24 cellular contexts compared by ENCODE assay signal in genomic region chr18:5155180-5155906, GRCh38. TPM values are rescaled to one million over a fixed set of nuclear protein-coding genes. Genes with fewer than 3 reads are reported as not detected.
DNase-seq lines count a peak whose midpoint lies in the region; ATAC-seq, FAIRE-seq and TF ChIP-seq lines count a peak whose summit lies in the region.
"Had no signal": no experiment of that assay in that cellular context is flagged by ENCODE, and none has a peak within 500 bp of the region (broad histone marks: within the 10 kb centered on the region; RNA-seq: fewer than 3 reads in every experiment).

No MANE protein-coding gene starts in this region.

- POLR2A ChIA-PET in activated CD8-positive, alpha-beta T cell treated with anti-CD3 and anti-CD28 coated beads for 36 hours (lab: Charles Lee), result no interaction called here

- H3K27me3 ChIP-seq in right atrium auricular region, result no peaks in the 10 kb centered on the region

- intact Hi-C loops in Right ventricle myocardium superior (cut with DNase I), result no loop called here
- intact Hi-C loops in left ventricle myocardium superior (cut with micrococcal nuclease), result no loop called here
- intact Hi-C loops in activated CD8-positive, alpha-beta T cell treated with anti-CD3 and anti-CD28 coated beads for 36 hours (cut with micrococcal nuclease), result loop anchor here (5.0 kb wide), 1 partner anchor 82 kb away; no protein-coding TSS in a partner anchor

- ATAC-seq in Right ventricle myocardium superior (ENCODE audit: poor library complexity) (peak; percentile 18), left ventricle myocardium superior (peak; percentile 24)
- no peak for ATAC-seq in activated CD8-positive, alpha-beta T cell treated with anti-CD3 and anti-CD28 coated beads for 36 hours
- ATAC-seq: A549, PC-3 had no signal

- no peaks in the 10 kb centered on the region for H3K9me3 Mint-ChIP-seq in progenitor cell of endocrine pancreas (ENCODE audit: low read depth)
- H3K9me3 Mint-ChIP-seq in activated CD8-positive, alpha-beta T cell treated with anti-CD3 and anti-CD28 coated beads for 36 hours, result no peaks in the 10 kb centered on the region
- H3K9me3 Mint-ChIP-seq: CD4-positive, alpha-beta memory T cell had no signal

- H3K4me3 ChIP-seq in right atrium auricular region, result no peak overlapping the region
- H3K4me3 ChIP-seq: A549, SJSA1 had no signal

- H3K36me3 Mint-ChIP-seq in progenitor cell of endocrine pancreas (ENCODE audit: insufficient read depth), result no peaks in the 10 kb centered on the region
- no peaks in the 10 kb centered on the region for H3K36me3 Mint-ChIP-seq in activated CD8-positive, alpha-beta T cell treated with anti-CD3 and anti-CD28 coated beads for 36 hours (ENCODE audit: low read depth)
- H3K36me3 Mint-ChIP-seq: CD4-positive, alpha-beta memory T cell had no signal

- no peak overlapping the region for H3K27ac ChIP-seq in right atrium auricular region
- H3K27ac ChIP-seq: A549, SJSA1 had no signal

- no peaks in the 10 kb centered on the region for H3K4me1 ChIP-seq in right atrium auricular region
- H3K4me1 ChIP-seq: A549, SJSA1 had no signal

- TF ChIP-seq CTCF in right atrium auricular region (IDR thresholded peaks at IDR 0.05), result no peak
- no peak for TF ChIP-seq CTCF in progenitor cell of endocrine pancreas (IDR thresholded peaks at IDR 0.05; ENCODE audit: unreplicated experiment)
- TF ChIP-seq CTCF in activated CD8-positive, alpha-beta T cell treated with anti-CD3 and anti-CD28 coated beads for 36 hours (IDR thresholded peaks at IDR 0.05), result no peak

- H3K9me3 ChIP-seq in right atrium auricular region, result no peaks in the 10 kb centered on the region
- H3K9me3 ChIP-seq: A549, SJSA1 had no signal

- H3K27me3 Mint-ChIP-seq in progenitor cell of endocrine pancreas, result no peaks in the 10 kb centered on the region
- peaks cover 1% of the 10 kb centered on the region for H3K27me3 Mint-ChIP-seq in activated CD8-positive, alpha-beta T cell treated with anti-CD3 and anti-CD28 coated beads for 36 hours

- H3K27ac Mint-ChIP-seq in progenitor cell of endocrine pancreas, result no peak overlapping the region
- H3K27ac Mint-ChIP-seq in activated CD8-positive, alpha-beta T cell treated with anti-CD3 and anti-CD28 coated beads for 36 hours, result no peak overlapping the region
- H3K27ac Mint-ChIP-seq: CD4-positive, alpha-beta memory T cell had no signal

- peak; percentile 20 for FAIRE-seq in urothelium cell line (lab: Jason Lieb, UNC)
- FAIRE-seq: A549 had no signal

- DNase-seq in Right ventricle myocardium superior (no peak), right atrium auricular region (ENCODE audit: low spot score) (no peak), HT1080 (ENCODE audit: low read depth) (peak; percentile 30), left ventricle myocardium superior (no peak), urothelium cell line (ENCODE audit: low spot score) (peak; percentile 42), A172 (ENCODE audit: low spot score) (no peak), progenitor cell of endocrine pancreas (ENCODE audit: low spot score, unreplicated experiment) (no peak)
- no peak for DNase-seq in activated CD8-positive, alpha-beta T cell treated with anti-CD3 and anti-CD28 coated beads for 36 hours
- DNase-seq: Calu3; CD4-positive, alpha-beta memory T cell; DMS79; HCEC 1CT; MM.1S; NCI-H1092; NCI-H1694; NCI-H2081 treated with DMSO at 0.1 percent for 48 hours; NCI-H446 treated with DMSO at 0.1 percent for 48 hours; PC-3; SW 1271 had no signal

- no peak overlapping the region for H3K4me3 Mint-ChIP-seq in progenitor cell of endocrine pancreas (ENCODE audit: low read depth)
- H3K4me3 Mint-ChIP-seq in activated CD8-positive, alpha-beta T cell treated with anti-CD3 and anti-CD28 coated beads for 36 hours, result no peak overlapping the region
- H3K4me3 Mint-ChIP-seq: CD4-positive, alpha-beta memory T cell had no signal

- no peaks in the 10 kb centered on the region for H3K36me3 ChIP-seq in right atrium auricular region
- H3K36me3 ChIP-seq: SJSA1 had no signal

- H3K4me1 Mint-ChIP-seq in progenitor cell of endocrine pancreas (ENCODE audit: low read depth), result no peaks in the 10 kb centered on the region
- peaks cover 26% of the 10 kb centered on the region for H3K4me1 Mint-ChIP-seq in activated CD8-positive, alpha-beta T cell treated with anti-CD3 and anti-CD28 coated beads for 36 hours (ENCODE audit: low read depth)

- CTCF ChIA-PET in activated CD8-positive, alpha-beta T cell treated with anti-CD3 and anti-CD28 coated beads for 36 hours (lab: Charles Lee), result no interaction called here

RNA-seq across cellular contexts. Expression of gene AKAIN1, which starts 41.7 kb away (rescaled TPM):
- total RNA-seq in Right ventricle myocardium superior (not detected), right atrium auricular region (not detected), left ventricle myocardium superior (not detected), progenitor cell of endocrine pancreas (not detected in 2 replicates)
- total RNA-seq in HT1080 (2014; rRNA removed; shearing (Covaris generic)), result not detected in 2 replicates
- not detected in 2 replicates for polyA plus RNA-seq in HT1080 (2015; cell fraction: cytosol; rRNA removed)
- polyA plus RNA-seq in HT1080 (2015; cell fraction: nucleus; rRNA removed), result not detected in 2 replicates
- total RNA-seq in A172 (2014; rRNA removed; shearing (Covaris generic)), result not detected in 2 replicates
- not detected for total RNA-seq in activated CD8-positive, alpha-beta T cell treated with anti-CD3 and anti-CD28 coated beads for 36 hours
- total RNA-seq: Calu3; CD4-positive, alpha-beta memory T cell; G401; LHCN-M2; PC-3; SJSA1 had no signal
- polyA plus RNA-seq: A549; BJ; CD4-positive, alpha-beta memory T cell had no signal

Comparison
In these comparisons a context has a peak if more than half of its experiments do, and no peak if none do; other contexts are left out.
1. DNase-seq: peak in HT1080 (single experiment) and urothelium cell line (single experiment); none in Right ventricle myocardium superior (single experiment), right atrium auricular region (single experiment), left ventricle myocardium superior (single experiment), A172 (single experiment), progenitor cell of endocrine pancreas (single experiment) and activated CD8-positive, alpha-beta T cell treated with anti-CD3 and anti-CD28 coated beads for 36 hours (single experiment).